In genomic region chr5:108728566-108729305, GRCh38 we compare ENCODE assay signal across 8 cellular contexts. TPM values are rescaled to one million over a fixed set of nuclear protein-coding genes. Genes with fewer than 3 reads are reported as not detected.
A peak's percentile ranks its signal among the peaks of the same experiment; 100 is the strongest.
DNase-seq lines count a peak whose midpoint lies in the region; ATAC-seq and TF ChIP-seq lines count a peak whose summit lies in the region.

No MANE protein-coding gene starts in this region.

- 44 to 48% methylated on average over 15 of the region's 15 CpGs for WGBS in heart right ventricle, 2 donors
- 60 to 93% methylated on average over 5 to 15 of the region's 15 CpGs for WGBS in endodermal cell (ENCODE audit: insufficient coverage in 1 of 2, insufficient read length in 1 of 2), 2 experiments

- intact Hi-C loops in heart right ventricle (cut with DNase I) (loop anchor here in 6 of 10 donors (1.0 to 10.0 kb wide), 5 partner anchors 18 to 686 kb away; partner anchors contain the start of gene FER (in 1 of the 6)), cardiac septum (cut with DNase I) (loop anchor here (1.0 to 5.0 kb wide), 2 partner anchors 20 to 684 kb away; no protein-coding TSS in a partner anchor)
- intact Hi-C loops in activated CD4-positive, alpha-beta T cell treated with anti-CD3 and anti-CD28 coated beads, Interleukin-2, amount 10 ng/mL, durations not matched to agents 24 days and 14 days (cut with micrococcal nuclease) = loop anchor here (1.0 to 5.0 kb wide), 3 partner anchors 20 to 684 kb away; no protein-coding TSS in a partner anchor

- H3K9me3 Mint-ChIP-seq in activated CD4-positive, alpha-beta T cell treated with anti-CD3 and anti-CD28 coated beads, Interleukin-2, amount 10 ng/mL, durations not matched to agents 24 days and 14 days = no peaks in the 10 kb centered on the region
- no peaks in the 10 kb centered on the region for H3K9me3 Mint-ChIP-seq in endodermal cell
- no peaks in the 10 kb centered on the region for H3K9me3 Mint-ChIP-seq in osteocyte (ENCODE audit: unreplicated experiment)

- H3K4me1 Mint-ChIP-seq in activated CD4-positive, alpha-beta T cell treated with anti-CD3 and anti-CD28 coated beads, Interleukin-2, amount 10 ng/mL, durations not matched to agents 24 days and 14 days = peaks cover 19% of the 10 kb centered on the region
- H3K4me1 Mint-ChIP-seq in endodermal cell (peaks cover 22% of the 10 kb centered on the region), osteocyte (ENCODE audit: unreplicated experiment) (peaks cover 25% of the 10 kb centered on the region)

- H3K4me3 ChIP-seq in heart right ventricle (peak overlapping the region; percentile 74 to 98 (median 88)), endodermal cell (ENCODE audit: low read length) (peak overlapping the region; percentile 83)

- H3K27me3 ChIP-seq in heart right ventricle (no peaks in the 10 kb centered on the region), endodermal cell (ENCODE audit: control insufficient read depth, insufficient read depth, low read length, poor library complexity, severe bottlenecking) (no peaks in the 10 kb centered on the region)

- H3K36me3 ChIP-seq in heart right ventricle (no peaks in the 10 kb centered on the region), endodermal cell (ENCODE audit: control insufficient read depth, insufficient read depth, low read length) (no peaks in the 10 kb centered on the region)

- H3K9ac ChIP-seq in endodermal cell (ENCODE audit: extremely low read depth, low read length, poor library complexity, severe bottlenecking) = peak overlapping the region; percentile 81

- DNase-seq in heart right ventricle (no peak), cardiac septum (ENCODE audit: low spot score) (no peak), endodermal cell (no peak), osteocyte (ENCODE audit: extremely low spot score, unreplicated experiment) (no peak), amygdala (lab: John Stamatoyannopoulos, UW) (no peak), NCI-H226 (no peak)
- peak; percentile 77 for DNase-seq in activated CD4-positive, alpha-beta T cell treated with anti-CD3 and anti-CD28 coated beads, Interleukin-2, amount 10 ng/mL, durations not matched to agents 24 days and 14 days

- H3K9me3 ChIP-seq in heart right ventricle (no peaks in the 10 kb centered on the region), endodermal cell (ENCODE audit: control insufficient read depth, low read length) (no peaks in the 10 kb centered on the region)

- no peak for TF ChIP-seq CTCF in heart right ventricle (IDR thresholded peaks at IDR 0.05)
- TF ChIP-seq CTCF in endodermal cell (conservative IDR thresholded peaks at IDR 0.05) = no peak
- no peak for TF ChIP-seq CTCF in osteocyte (IDR thresholded peaks at IDR 0.05)

- peak overlapping the region; percentile 43 for H3K27ac Mint-ChIP-seq in activated CD4-positive, alpha-beta T cell treated with anti-CD3 and anti-CD28 coated beads, Interleukin-2, amount 10 ng/mL, durations not matched to agents 24 days and 14 days
- peak overlapping the region; percentile 83 for H3K27ac Mint-ChIP-seq in endodermal cell
- H3K27ac Mint-ChIP-seq in osteocyte (ENCODE audit: unreplicated experiment) = peak overlapping the region; percentile 91

- peaks cover 71% of the 10 kb centered on the region for H3K27me3 Mint-ChIP-seq in activated CD4-positive, alpha-beta T cell treated with anti-CD3 and anti-CD28 coated beads, Interleukin-2, amount 10 ng/mL, durations not matched to agents 24 days and 14 days
- H3K27me3 Mint-ChIP-seq in endodermal cell (ENCODE audit: insufficient read depth) (peaks cover 2% of the 10 kb centered on the region), osteocyte (ENCODE audit: unreplicated experiment) (no peaks in the 10 kb centered on the region)

- no peaks in the 10 kb centered on the region for H3K36me3 Mint-ChIP-seq in activated CD4-positive, alpha-beta T cell treated with anti-CD3 and anti-CD28 coated beads, Interleukin-2, amount 10 ng/mL, durations not matched to agents 24 days and 14 days (ENCODE audit: low read depth)
- H3K36me3 Mint-ChIP-seq in endodermal cell (ENCODE audit: low read depth) (no peaks in the 10 kb centered on the region), osteocyte (ENCODE audit: unreplicated experiment) (no peaks in the 10 kb centered on the region)

- H3K4me1 ChIP-seq in heart right ventricle (peaks cover 0 to 36% (median 6%) of the 10 kb centered on the region in 9 donors), endodermal cell (ENCODE audit: control insufficient read depth, insufficient read depth, low read length) (peaks cover 5% of the 10 kb centered on the region)

- peak overlapping the region; percentile 79 for H3K4me3 Mint-ChIP-seq in activated CD4-positive, alpha-beta T cell treated with anti-CD3 and anti-CD28 coated beads, Interleukin-2, amount 10 ng/mL, durations not matched to agents 24 days and 14 days
- H3K4me3 Mint-ChIP-seq in endodermal cell = peak overlapping the region; percentile 86
- peak overlapping the region; percentile 92 for H3K4me3 Mint-ChIP-seq in osteocyte (ENCODE audit: unreplicated experiment)

- H3K27ac ChIP-seq in heart right ventricle (peak overlapping the region; percentile 72 to 97 (median 94)), endodermal cell (ENCODE audit: low read depth, low read length) (no peak overlapping the region)

- peak in 1 of 8 donors; percentile 19 for ATAC-seq in heart right ventricle
- peak; percentile 37 for ATAC-seq in HG03439 (IDR thresholded peaks at IDR 0.05; ENCODE audit: unreplicated experiment)

RNA-seq across cellular contexts. Expression of gene FER, which starts 19.0 kb away (rescaled TPM):
- total RNA-seq in heart right ventricle (10 to 100 TPM; 11.7 to 21.9 (median 15.3) TPM), cardiac septum (20.0 TPM), endodermal cell (10 to 100 TPM; 24.5 to 26.8 TPM), osteocyte (27.7 and 38.2 TPM in 2 replicates)
- 1 to 10 TPM; 1.4 to 1.8 TPM for polyA plus RNA-seq in heart right ventricle
- 3.5 and 4.3 TPM in 2 replicates for total RNA-seq in activated CD4-positive, alpha-beta T cell treated with anti-CD3 and anti-CD28 coated beads, Interleukin-2, amount 10 ng/mL, durations not matched to agents 24 days and 14 days
- polyA plus RNA-seq in endodermal cell (2013, experiment 1 of 2) = 10.2 TPM
- 10.9 TPM for polyA plus RNA-seq in endodermal cell (2013, experiment 2 of 2)
